Comparison of ENCODE assay signal across 8 cellular contexts in the genomic region with DNA sequence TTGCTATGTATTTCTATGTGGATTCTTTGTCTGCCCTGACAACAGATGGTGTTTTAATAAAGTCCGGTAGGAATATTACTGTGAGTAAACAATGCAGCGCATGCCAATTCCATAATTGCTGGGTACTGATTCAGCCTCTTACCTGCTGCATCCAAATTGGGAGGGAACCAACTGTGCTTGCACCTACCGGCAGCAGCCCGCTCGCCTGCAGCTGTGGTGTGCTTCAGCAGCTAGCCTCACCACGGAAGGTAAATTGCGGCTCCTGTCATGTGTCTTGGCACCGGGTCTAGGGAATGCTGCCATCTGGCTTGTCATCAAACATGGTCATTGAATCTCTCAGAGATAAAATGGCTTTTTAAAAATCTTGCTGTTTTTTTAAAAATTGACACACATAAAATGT.
A peak's percentile ranks its signal among the peaks of the same experiment; 100 is the strongest.
DNase-seq lines count a peak whose midpoint lies in the region; ATAC-seq and TF ChIP-seq lines count a peak whose summit lies in the region.
"Had no signal": no experiment of that assay in that cellular context is flagged by ENCODE, and none has a peak within 500 bp of the region (broad histone marks: within the 10 kb centered on the region; RNA-seq: fewer than 3 reads in every experiment).

No MANE protein-coding gene starts in this region.

- H3K9me3 ChIP-seq in MG63 (peaks cover 7% of the 10 kb centered on the region; the same call in 1 of the 2 replicates), suprapubic skin (no peaks in the 10 kb centered on the region)

- no peak for TF ChIP-seq CTCF in suprapubic skin (IDR thresholded peaks at IDR 0.05)

- TF ChIP-seq POLR2A in suprapubic skin (IDR thresholded peaks at IDR 0.05): no peak

- 33% methylated on average over 8 of the region's 8 CpGs for WGBS in suprapubic skin

- no peaks in the 10 kb centered on the region for H3K27me3 ChIP-seq in MG63
- no peaks in the 10 kb centered on the region for H3K27me3 ChIP-seq in suprapubic skin

- DNase-seq in MG63 (peak; percentile 67), NCI-H69 (lab: John Stamatoyannopoulos, UW) (peak; percentile 100), dedifferentiated amniotic fluid mesenchymal stem cell (ENCODE audit: extremely low spot score) (peak; percentile 38), suprapubic skin (ENCODE audit: low spot score in 2 of 2) (peak in 1 of 2 donors; percentile 71), ACHN (no peak)
- DNase-seq in stimulated activated CD4-positive, alpha-beta T cell treated with anti-CD3 and anti-CD28 coated beads, Interleukin-4, amount 100 ng/mL, for 24 hours: no peak
- DNase-seq: NK-92 treated with Interleukin-12 subunit alpha and Interleukin-12 subunit beta, amount 100 ng/mL, for 24 hours had no signal

- peaks cover 29% of the 10 kb centered on the region for H3K4me1 ChIP-seq in suprapubic skin

- H3K4me3 ChIP-seq in MG63: peak overlapping the region; percentile 16
- H3K4me3 ChIP-seq in suprapubic skin: peak overlapping the region; percentile 10

- no peak for ATAC-seq in GM18867 (IDR thresholded peaks at IDR 0.05; ENCODE audit: unreplicated experiment)

- H3K27ac ChIP-seq in suprapubic skin: peak overlapping the region; percentile 58

- no peak for TF ChIP-seq EP300 in suprapubic skin (IDR thresholded peaks at IDR 0.05)

- in situ Hi-C loops in ACHN (cut with HindIII; ENCODE audit: low pct_ligation_motif_present, low pct_unique_long_range_greater_than_20kb, low sequenced_read_pairs): no loop called here

- H3K36me3 ChIP-seq in MG63: no peaks in the 10 kb centered on the region
- H3K36me3 ChIP-seq in suprapubic skin: no peaks in the 10 kb centered on the region

Comparison
In these comparisons a context has a peak if more than half of its experiments do, and no peak if none do; other contexts are left out.
1. DNase-seq: peak in MG63 (single experiment), NCI-H69 (single experiment) and dedifferentiated amniotic fluid mesenchymal stem cell (single experiment); none in ACHN (single experiment) and stimulated activated CD4-positive, alpha-beta T cell treated with anti-CD3 and anti-CD28 coated beads, Interleukin-4, amount 100 ng/mL, for 24 hours (single experiment).